1 cellular context compared by ENCODE assay signal in the genomic region with DNA sequence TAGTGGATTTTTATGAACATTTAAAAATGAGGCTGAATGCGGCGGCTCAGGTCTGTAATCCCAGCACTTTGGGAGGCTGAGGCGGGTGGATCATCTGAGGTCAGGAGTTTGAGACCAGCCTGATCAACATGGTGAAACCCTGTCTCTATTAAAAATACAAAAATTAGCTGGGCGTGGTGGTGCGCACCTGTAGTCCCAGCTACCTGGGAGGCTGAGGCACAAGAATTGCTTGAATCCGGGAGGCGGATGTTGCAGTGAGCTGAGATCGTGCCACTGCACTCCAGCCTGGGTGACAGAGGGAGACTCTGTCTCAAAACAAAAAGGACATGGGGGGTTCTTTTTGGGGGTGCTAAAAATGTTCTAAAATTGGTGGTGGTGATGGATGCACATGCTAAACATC.
TF ChIP-seq lines count a peak whose summit lies in the region.
"Not testable (repeated sequence)": the region's sequence is repeated elsewhere in the genome, so short reads cannot be mapped to it uniquely, and the experiment has no call there.

No MANE protein-coding gene starts in this region.

TF ChIP-seq in K562, 482 proteins besides CTCF, POLR2A, EP300 and RAD21:
- not testable (repeated sequence) for TF ChIP-seq NR2C2 (CRISPR knock-in tag; IDR thresholded peaks at IDR 0.05)
- TF ChIP-seq NR2C2 (tag; IDR thresholded peaks at IDR 0.05), result peak; percentile 39; the same call in 1 of the 2 replicates
- TF ChIP-seq L3MBTL2 (IDR thresholded peaks at IDR 0.05), result 0 out of 2 replicates have a peak, but pooled peaks have one; percentile 3
